In the genomic region with DNA sequence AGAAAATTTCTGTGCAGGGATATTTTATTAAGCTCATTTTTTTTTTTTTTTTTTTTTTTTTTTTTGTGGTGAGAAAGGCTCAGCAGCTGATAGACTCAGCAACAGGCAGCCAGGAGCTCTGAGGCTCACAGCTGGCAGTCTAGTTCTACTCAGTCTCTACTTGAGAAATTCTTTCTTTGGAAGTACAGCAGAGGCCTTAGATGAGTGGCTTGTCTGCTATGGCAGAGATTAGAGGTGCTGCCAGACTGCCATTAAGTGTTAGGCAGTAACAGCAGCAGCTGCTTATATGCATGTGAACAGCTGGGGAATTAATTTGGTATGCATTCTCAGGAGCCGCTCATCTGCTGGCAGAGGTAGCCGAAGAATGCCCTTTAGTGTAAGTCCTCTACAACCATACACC, we compare ENCODE assay signal across 3 cellular contexts. TPM values are rescaled to one million over a fixed set of nuclear protein-coding genes. Genes with fewer than 3 reads are reported as not detected.
"Had no signal": no experiment of that assay in that cellular context is flagged by ENCODE, and none has a peak within 500 bp of the region (broad histone marks: within the 10 kb centered on the region; RNA-seq: fewer than 3 reads in every experiment).

No MANE protein-coding gene starts in this region.

RNA-seq across cellular contexts. Expression of a gene that starts 33.4 kb away (rescaled TPM):
- total RNA-seq: HT-29, Right ventricle myocardium inferior, RPMI7951 had no signal
